28 cellular contexts compared by ENCODE assay signal in genomic region chr12:12823811-12824210, GRCh38. TPM values are rescaled to one million over a fixed set of nuclear protein-coding genes. Genes with fewer than 3 reads are reported as not detected.
DNase-seq lines count a peak whose midpoint lies in the region; ATAC-seq, FAIRE-seq and TF ChIP-seq lines count a peak whose summit lies in the region.
"Had no signal": no experiment of that assay in that cellular context is flagged by ENCODE, and none has a peak within 500 bp of the region (broad histone marks: within the 10 kb centered on the region; RNA-seq: fewer than 3 reads in every experiment).

No MANE protein-coding gene starts in this region.

- H3K27ac ChIP-seq in IMR-90 (ENCODE audit: insufficient read depth, low read length) (peak overlapping the region; percentile 66), GM12878 (ENCODE audit: control insufficient read depth, insufficient read depth) (no peak overlapping the region)
- H3K27ac ChIP-seq: BLaER1, pancreas, right atrium auricular region, thoracic aorta had no signal

- CTCF ChIA-PET in IMR-90 (lab: Yijun Ruan, JAX) (no interaction called here), GM12878 (lab: Yijun Ruan, JAX) (interaction anchor here (0.8 kb wide), 1 partner anchor 68 kb away, joined by 3 read pairs; the partner anchor contains the start of gene GPRC5A)

- peak overlapping the region; percentile 97 for H2BK5ac ChIP-seq in IMR-90 (ENCODE audit: low read depth, low read length, poor library complexity, severe bottlenecking)

- BruUV-seq in IMR-90 (replicated peaks; lab: Mats Ljungman, UMichigan) (TSS peak; percentile 35), GM12878 (replicated peaks; lab: Mats Ljungman, UMichigan) (TSS peak; percentile 10)

- H3K36me3 ChIP-seq in IMR-90 (ENCODE audit: control insufficient read depth, insufficient read depth, low read length) (peaks cover 41% of the 10 kb centered on the region), GM12878 (ENCODE audit: control insufficient read depth in 2 of 2, insufficient read depth in 2 of 2, low read length in 1 of 2) (peaks cover 13 to 69% of the 10 kb centered on the region in 2 experiments)

- peaks cover 18 to 54% of the 10 kb centered on the region in 2 experiments for H3K79me1 ChIP-seq in IMR-90 (ENCODE audit: low read depth in 1 of 2, low read length in 2 of 2)

- no CpG with 5 or more reads among the region's 5 CpGs for WGBS in IMR-90 (ENCODE audit: extremely low coverage in 2 of 2, insufficient read length in 1 of 2), 2 experiments
- WGBS in GM12878 (ENCODE audit: insufficient coverage, insufficient replicate concordance, low lambda C conversion rate, missing lambda C conversion rate): 96% methylated on average over 5 of the region's 5 CpGs

- peak overlapping the region; percentile 20 to 87; a peak in 3 of 4 replicates for H4K8ac ChIP-seq in IMR-90 (ENCODE audit: low read depth in 2 of 2, low read length in 2 of 2)

- H2BK120ac ChIP-seq in IMR-90 (ENCODE audit: low read depth, low read length): peak overlapping the region; percentile 93

- H3K9me1 ChIP-seq in IMR-90 (ENCODE audit: insufficient read depth, low read length): peaks cover 13% of the 10 kb centered on the region

- no peak for FAIRE-seq in GM12878 (lab: Jason Lieb, UNC)
- FAIRE-seq: GM12892, pancreas had no signal

- no peak overlapping the region for H2AFZ ChIP-seq in IMR-90 (replicated peaks; ENCODE audit: low read length, poor library complexity)
- H2AFZ ChIP-seq in GM12878 (ENCODE audit: control insufficient read depth, low read depth, low read length): no peak overlapping the region

- peak overlapping the region; percentile 95; the same call in 1 of the 2 replicates for H4K5ac ChIP-seq in IMR-90 (ENCODE audit: low read depth, low read length)

- H3K79me2 ChIP-seq in GM12878 (ENCODE audit: control insufficient read depth, insufficient read depth, low read length): peaks cover 22% of the 10 kb centered on the region

- TF ChIP-seq POLR2A in IMR-90 (IDR thresholded peaks at IDR 0.05; ENCODE audit: low read depth, low read length) (no peak), GM12878 (IDR thresholded peaks at IDR 0.05; ENCODE audit: low read depth, low read length) (no peak)

- H3K18ac ChIP-seq in IMR-90 (ENCODE audit: low read depth, low read length): peak overlapping the region; percentile 95

- peak overlapping the region; percentile 92 for H3K4ac ChIP-seq in IMR-90 (ENCODE audit: low read depth, low read length)

- H3K9me3 Mint-ChIP-seq in mesothelial cell of epicardium (no peaks in the 10 kb centered on the region), immature natural killer cell (no peaks in the 10 kb centered on the region)
- H3K9me3 Mint-ChIP-seq: central memory CD8-positive, alpha-beta T cell; natural killer cell treated with Interleukin-12 subunit alpha and Interleukin-12 subunit beta and Interleukin-15 and Interleukin-18, amount 100 ng/mL, for 72 hours had no signal

- in situ Hi-C loops in IMR-90 (cut with MboI; ENCODE audit: low sequenced_read_pairs): no loop called here
- in situ Hi-C loops in GM12878 (cut with MboI): loop anchor here (25.0 kb wide), 1 partner anchor 1963 kb away; no protein-coding TSS in a partner anchor

- H3K9me3 ChIP-seq in IMR-90 (ENCODE audit: control insufficient read depth, insufficient read depth, low read length) (no peaks in the 10 kb centered on the region), GM12878 (replicated peaks; ENCODE audit: control insufficient read depth, insufficient read depth, low read length) (no peaks in the 10 kb centered on the region)
- H3K9me3 ChIP-seq: BLaER1, pancreas, right atrium auricular region, thoracic aorta had no signal

- TF ChIP-seq CTCF in IMR-90 (conservative IDR thresholded peaks at IDR 0.05; ENCODE audit: low read depth, low read length) (no peak), GM12878 (IDR thresholded peaks at IDR 0.05 in 2 of 3, conservative IDR thresholded peaks at IDR 0.05 in 1 of 3; ENCODE audit: control insufficient read depth in 2 of 3, extremely low read depth in 1 of 3, insufficient read depth in 1 of 3, low read depth in 3 of 3, low read length in 3 of 3) (no peak), mesothelial cell of epicardium (IDR thresholded peaks at IDR 0.05; ENCODE audit: unreplicated experiment) (no peak)

- H3K9ac ChIP-seq in IMR-90 (ENCODE audit: low read depth, low read length) (peak overlapping the region; percentile 29; the same call in 1 of the 2 replicates), GM12878 (ENCODE audit: control insufficient read depth, insufficient read depth, low read length) (no peak overlapping the region)
- H3K9ac ChIP-seq: BLaER1 had no signal

- H2BK20ac ChIP-seq in IMR-90 (ENCODE audit: low read depth, low read length): peak overlapping the region; percentile 96

- peak overlapping the region; percentile 95 for H4K91ac ChIP-seq in IMR-90 (ENCODE audit: insufficient read depth, low read depth, low read length)

- 0 out of 3 replicates have a peak overlapping the region, but pooled peaks have one; percentile 51 for H2BK15ac ChIP-seq in IMR-90 (ENCODE audit: low read depth, low read length)

- peaks cover 20% of the 10 kb centered on the region for H3K4me1 Mint-ChIP-seq in mesothelial cell of epicardium
- peaks cover 6 to 13% of the 10 kb centered on the region in 2 donors for H3K4me1 Mint-ChIP-seq in immature natural killer cell

- H3K27ac Mint-ChIP-seq in mesothelial cell of epicardium: peak overlapping the region; percentile 84
- no peak overlapping the region for H3K27ac Mint-ChIP-seq in immature natural killer cell
- H3K27ac Mint-ChIP-seq: natural killer cell treated with Interleukin-12 subunit alpha and Interleukin-12 subunit beta and Interleukin-15 and Interleukin-18, amount 100 ng/mL, for 72 hours had no signal

- no peak for ATAC-seq in IMR-90 (ENCODE audit: low read depth)
- no peak for ATAC-seq in GM12878
- ATAC-seq in left ventricle myocardium superior: no peak
- ATAC-seq: left colon; natural killer cell treated with Interleukin-12 subunit alpha and Interleukin-12 subunit beta and Interleukin-15 and Interleukin-18, amount 100 ng/mL, for 72 hours; stimulated activated naive CD8-positive, alpha-beta T cell treated with anti-CD3 and anti-CD28 coated beads, Interleukin-15, Interleukin-2, amounts not matched to agents 100 U/mL and 50 U/mL, for 24 hours had no signal

- dilution Hi-C loops in IMR-90 (cut with HindIII; ENCODE audit: low sequenced_read_pairs, unreplicated experiment): no loop called here

- H3K14ac ChIP-seq in IMR-90 (replicated peaks; ENCODE audit: low read depth, low read length): peak overlapping the region; percentile 80; the same call in 1 of the 2 replicates

- H3K4me2 ChIP-seq in IMR-90 (ENCODE audit: low read depth, low read length) (no peak overlapping the region), GM12878 (ENCODE audit: control insufficient read depth, insufficient read depth) (no peak overlapping the region)
- H3K4me2 ChIP-seq: BLaER1 had no signal

- peaks cover 7% of the 10 kb centered on the region; the same call in 1 of the 2 replicates for H4K20me1 ChIP-seq in IMR-90 (ENCODE audit: insufficient read depth, low read length)
- peaks cover 3% of the 10 kb centered on the region; the same call in 1 of the 2 replicates for H4K20me1 ChIP-seq in GM12878 (ENCODE audit: control insufficient read depth, insufficient read depth)

- intact Hi-C loops in IMR-90 (cut with micrococcal nuclease): no loop called here
- intact Hi-C loops in GM12878 (cut with micrococcal nuclease; ENCODE audit: unreplicated experiment): no loop called here
- intact Hi-C loops in left ventricle myocardium superior (cut with micrococcal nuclease): no loop called here

- H2AK5ac ChIP-seq in IMR-90 (ENCODE audit: low read depth, low read length): peak overlapping the region; percentile 56

- SMC1A ChIA-PET in GM12878 (lab: Charles Lee; ENCODE audit: uncharacterized antibody, unreplicated experiment): interaction anchor here (1.3 to 2.5 kb wide), 3 partner anchors 18 to 37 kb away, joined by 4 to 7 read pairs (median 5); no protein-coding TSS in a partner anchor

- no peak for TF ChIP-seq EP300 in GM12878 (IDR thresholded peaks at IDR 0.05; ENCODE audit: borderline replicate concordance in 1 of 2, control insufficient read depth in 1 of 2, low read depth in 2 of 2, low read length in 2 of 2)

- RAD21 ChIA-PET in GM12878 (lab: Charles Lee; ENCODE audit: unreplicated experiment): no interaction called here

- H3K23ac ChIP-seq in IMR-90 (ENCODE audit: low read depth, low read length): peak overlapping the region; percentile 65; the same call in 1 of the 2 replicates

- H3K27me3 ChIP-seq in IMR-90 (ENCODE audit: control insufficient read depth, insufficient read depth, low read length) (no peaks in the 10 kb centered on the region), GM12878 (replicated peaks in 1 of 2; ENCODE audit: control insufficient read depth in 2 of 2, insufficient read depth in 2 of 2, low read length in 1 of 2) (no peaks in the 10 kb centered on the region)
- H3K27me3 ChIP-seq: BLaER1, pancreas, right atrium auricular region had no signal

- DNase-seq in A172 (ENCODE audit: low spot score): peak; percentile 61
- DNase-seq in IMR-90: no peak
- DNase-seq in GM12878 (ENCODE audit: low read depth, low spot score): no peak
- DNase-seq in mesothelial cell of epicardium (ENCODE audit: low spot score in 2 of 2, unreplicated experiment in 2 of 2): no peak
- DNase-seq in immature natural killer cell: no peak
- no peak for DNase-seq in left ventricle myocardium superior
- no peak for DNase-seq in anterior cingulate cortex (lab: John Stamatoyannopoulos, UW)
- no peak for DNase-seq in 8988T
- DNase-seq: activated CD4-positive, alpha-beta T cell treated with anti-CD3 and anti-CD28 coated beads, Interleukin-2, amount 50 U/mL, for 4 hours; activated CD4-positive, CD25-positive, alpha-beta regulatory T cell; activated CD8-positive, alpha-beta memory T cell treated with anti-CD3 and anti-CD28 coated beads, Interleukin-2, amount 50 U/mL, for 4 hours; activated naive CD4-positive, alpha-beta T cell treated with anti-CD3 and anti-CD28 coated beads, Interleukin-2, amount 50 U/mL, for 16 hours; COR-L47; glutamatergic neuron; HCEC 1CT; left colon; NCI-H1105; NCI-H2081 treated with DMSO at 0.1 percent for 48 hours; NCI-H446 treated with DMSO at 0.1 percent for 48 hours; pancreas; SHP77; stimulated activated naive CD8-positive, alpha-beta T cell treated with anti-CD3 and anti-CD28 coated beads, Interleukin-15, Interleukin-2, amounts not matched to agents 100 U/mL and 50 U/mL, for 24 hours had no signal

- H3K4me3 ChIP-seq in IMR-90 (ENCODE audit: insufficient read depth, low read depth, low read length): no peak overlapping the region
- no peak overlapping the region for H3K4me3 ChIP-seq in GM12878
- H3K4me3 ChIP-seq: BLaER1, pancreas, right atrium auricular region, thoracic aorta had no signal

- no peak for TF ChIP-seq RAD21 in IMR-90 (IDR thresholded peaks at IDR 0.05; ENCODE audit: low read length)
- TF ChIP-seq RAD21 in GM12878 (IDR thresholded peaks at IDR 0.05; ENCODE audit: insufficient read depth, low read depth, low read length): no peak

- POLR2A ChIA-PET in IMR-90 (lab: Charles Lee; ENCODE audit: unreplicated experiment): no interaction called here
- POLR2A ChIA-PET in GM12878 (lab: Charles Lee): interaction anchor here (0.6 kb wide), 1 partner anchor 20 kb away, joined by 6 read pairs; no protein-coding TSS in a partner anchor

- H3K27me3 Mint-ChIP-seq in mesothelial cell of epicardium (ENCODE audit: low read depth): no peaks in the 10 kb centered on the region
- no peaks in the 10 kb centered on the region for H3K27me3 Mint-ChIP-seq in immature natural killer cell (ENCODE audit: low read depth in 3 of 3)
- H3K27me3 Mint-ChIP-seq: central memory CD8-positive, alpha-beta T cell; natural killer cell treated with Interleukin-12 subunit alpha and Interleukin-12 subunit beta and Interleukin-15 and Interleukin-18, amount 100 ng/mL, for 72 hours had no signal

- peak overlapping the region; percentile 68; the same call in 1 of the 2 replicates for H3K56ac ChIP-seq in IMR-90 (ENCODE audit: extremely low read depth, insufficient read depth, low read length)

- H3K4me1 ChIP-seq in IMR-90 (ENCODE audit: control insufficient read depth, insufficient read depth, low read length) (peaks cover 23% of the 10 kb centered on the region), GM12878 (ENCODE audit: control insufficient read depth, insufficient read depth, low read length) (peaks cover 12% of the 10 kb centered on the region; the same call in 1 of the 2 replicates)
- H3K4me1 ChIP-seq: BLaER1, pancreas had no signal

- H3K4me3 Mint-ChIP-seq in mesothelial cell of epicardium (no peak overlapping the region), immature natural killer cell (no peak overlapping the region)
- H3K4me3 Mint-ChIP-seq: central memory CD8-positive, alpha-beta T cell; natural killer cell treated with Interleukin-12 subunit alpha and Interleukin-12 subunit beta and Interleukin-15 and Interleukin-18, amount 100 ng/mL, for 72 hours had no signal

- no peak overlapping the region for H2AK9ac ChIP-seq in IMR-90 (replicated peaks; ENCODE audit: low read depth, low read length, poor library complexity)

- H3K36me3 Mint-ChIP-seq in mesothelial cell of epicardium (peaks cover 54% of the 10 kb centered on the region), immature natural killer cell (peaks cover 40 to 67% (median 43%) of the 10 kb centered on the region in 3 donors)

RNA-seq across cellular contexts. Expression of gene DDX47, which starts 10.7 kb away (rescaled TPM):
- total RNA-seq in A172 (2014; rRNA removed; shearing (Covaris generic)): 96.6 and 99.2 TPM in 2 replicates
- total RNA-seq in IMR-90 (2012; rRNA removed): 77.8 and 104 TPM in 2 replicates
- polyA plus RNA-seq in IMR-90 (2012; rRNA removed): 71.5 and 89.5 TPM in 2 replicates
- 14.9 and 35.0 TPM in 2 replicates for polyA plus RNA-seq in IMR-90 (2012; cell fraction: cytosol; rRNA removed)
- 29.6 and 177 TPM in 2 replicates for polyA plus RNA-seq in IMR-90 (2012; cell fraction: nucleus; rRNA removed; ENCODE audit: low replicate concordance)
- 186 and 203 TPM in 2 replicates for total RNA-seq in GM12878 (2013; cell fraction: nucleolus; rRNA removed)
- total RNA-seq in GM12878 (2014; rRNA removed): 84.8 and 101 TPM in 2 replicates
- total RNA-seq in GM12878 (2014; rRNA removed; fragmentation: Illumina TruSeq; extraction: Trizol): 108 and 109 TPM in 2 replicates
- total RNA-seq in GM12878 (2021): 94.0 and 94.5 TPM in 2 replicates
- polyA plus RNA-seq in GM12878 (2011; ENCODE audit: low read depth): 62.2 TPM
- 120 and 126 TPM in 2 replicates for polyA plus RNA-seq in GM12878 (2011; rRNA removed)
- polyA plus RNA-seq in GM12878 (2011; cell fraction: cytosol; rRNA removed): 60.4 and 84.1 TPM in 2 replicates
- polyA plus RNA-seq in GM12878 (2011; cell fraction: nucleus; rRNA removed): 148 and 157 TPM in 2 replicates
- 46.4 and 61.3 TPM in 2 replicates for polyA plus RNA-seq in GM12878 (2012)
- 119 and 142 TPM in 2 replicates for polyA plus RNA-seq in GM12878 (2014; fragmentation: Illumina TruSeq; extraction: Trizol)
- 100 to 1,000 TPM; 244 to 266 TPM for polyA plus RNA-seq in GM12878 (2014; fragmentation: Nextera tagmentation; extraction: Ambion mirVana)
- 71.6 and 85.0 TPM in 2 replicates for polyA plus RNA-seq in GM12878 (2014; rRNA removed)
- polyA plus RNA-seq in GM12878 (2016; fragmentation: Nextera tagmentation; extraction: Ambion mirVana): 100 to 1,000 TPM; 125 to 132 TPM
- polyA minus RNA-seq in GM12878 (2011; rRNA and poly(A)+ RNA removed): 53.4 and 60.9 TPM in 2 replicates
- polyA minus RNA-seq in GM12878 (2011; cell fraction: cytosol; rRNA and poly(A)+ RNA removed): 22.7 and 31.8 TPM in 2 replicates
- polyA minus RNA-seq in GM12878 (2011; cell fraction: nucleus; rRNA and poly(A)+ RNA removed): 49.0 and 77.6 TPM in 2 replicates
- 69.3 to 70.8 TPM (median 70.4 TPM) in 3 replicates for total RNA-seq in mesothelial cell of epicardium
- polyA plus RNA-seq in immature natural killer cell: 10 to 100 TPM; 39.3 to 62.7 (median 51.1) TPM
- 29.9 TPM for total RNA-seq in left ventricle myocardium superior

RNA-seq across cellular contexts. Expression of gene APOLD1, which starts 38.4 kb away (rescaled TPM):
- total RNA-seq in A172 (2014; rRNA removed; shearing (Covaris generic)): 3.3 and 3.5 TPM in 2 replicates
- total RNA-seq in IMR-90 (2012; rRNA removed): 4.2 and 4.5 TPM in 2 replicates
- polyA plus RNA-seq in IMR-90 (2012; rRNA removed): 2.3 and 2.4 TPM in 2 replicates
- 1.0 and 1.5 TPM in 2 replicates for polyA plus RNA-seq in IMR-90 (2012; cell fraction: cytosol; rRNA removed)
- 4.5 and 10.6 TPM in 2 replicates for polyA plus RNA-seq in IMR-90 (2012; cell fraction: nucleus; rRNA removed; ENCODE audit: low replicate concordance)
- 14.8 and 18.8 TPM in 2 replicates for total RNA-seq in GM12878 (2013; cell fraction: nucleolus; rRNA removed)
- 6.2 and 7.0 TPM in 2 replicates for total RNA-seq in GM12878 (2014; rRNA removed)
- total RNA-seq in GM12878 (2014; rRNA removed; fragmentation: Illumina TruSeq; extraction: Trizol): 4.5 TPM in 2 replicates
- total RNA-seq in GM12878 (2021): 5.0 and 5.3 TPM in 2 replicates
- 1.6 TPM for polyA plus RNA-seq in GM12878 (2011; ENCODE audit: low read depth)
- polyA plus RNA-seq in GM12878 (2011; rRNA removed): 3.9 TPM in 2 replicates
- polyA plus RNA-seq in GM12878 (2011; cell fraction: cytosol; rRNA removed): 1.4 and 2.0 TPM in 2 replicates
- polyA plus RNA-seq in GM12878 (2011; cell fraction: nucleus; rRNA removed): 1.7 and 2.2 TPM in 2 replicates
- 3.3 and 3.7 TPM in 2 replicates for polyA plus RNA-seq in GM12878 (2012)
- 2.8 and 3.0 TPM in 2 replicates for polyA plus RNA-seq in GM12878 (2014; fragmentation: Illumina TruSeq; extraction: Trizol)
- 1 to 10 TPM; 1.1 to 1.4 TPM for polyA plus RNA-seq in GM12878 (2014; fragmentation: Nextera tagmentation; extraction: Ambion mirVana)
- 3.5 and 4.7 TPM in 2 replicates for polyA plus RNA-seq in GM12878 (2014; rRNA removed)
- 1 to 10 TPM; 8.6 to 8.9 TPM for polyA plus RNA-seq in GM12878 (2016; fragmentation: Nextera tagmentation; extraction: Ambion mirVana)
- polyA minus RNA-seq in GM12878 (2011; rRNA and poly(A)+ RNA removed): 3.4 and 5.5 TPM in 2 replicates
- 1.5 and 1.7 TPM in 2 replicates for polyA minus RNA-seq in GM12878 (2011; cell fraction: cytosol; rRNA and poly(A)+ RNA removed)
- 5.7 and 6.4 TPM in 2 replicates for polyA minus RNA-seq in GM12878 (2011; cell fraction: nucleus; rRNA and poly(A)+ RNA removed)
- 3.0 to 5.1 TPM (median 3.9 TPM) in 3 replicates for total RNA-seq in mesothelial cell of epicardium
- under 1 TPM in 1 of 3 donors, not detected in 2; 0.34 TPM for polyA plus RNA-seq in immature natural killer cell
- total RNA-seq in left ventricle myocardium superior: 21.3 TPM
